In the genomic region with DNA sequence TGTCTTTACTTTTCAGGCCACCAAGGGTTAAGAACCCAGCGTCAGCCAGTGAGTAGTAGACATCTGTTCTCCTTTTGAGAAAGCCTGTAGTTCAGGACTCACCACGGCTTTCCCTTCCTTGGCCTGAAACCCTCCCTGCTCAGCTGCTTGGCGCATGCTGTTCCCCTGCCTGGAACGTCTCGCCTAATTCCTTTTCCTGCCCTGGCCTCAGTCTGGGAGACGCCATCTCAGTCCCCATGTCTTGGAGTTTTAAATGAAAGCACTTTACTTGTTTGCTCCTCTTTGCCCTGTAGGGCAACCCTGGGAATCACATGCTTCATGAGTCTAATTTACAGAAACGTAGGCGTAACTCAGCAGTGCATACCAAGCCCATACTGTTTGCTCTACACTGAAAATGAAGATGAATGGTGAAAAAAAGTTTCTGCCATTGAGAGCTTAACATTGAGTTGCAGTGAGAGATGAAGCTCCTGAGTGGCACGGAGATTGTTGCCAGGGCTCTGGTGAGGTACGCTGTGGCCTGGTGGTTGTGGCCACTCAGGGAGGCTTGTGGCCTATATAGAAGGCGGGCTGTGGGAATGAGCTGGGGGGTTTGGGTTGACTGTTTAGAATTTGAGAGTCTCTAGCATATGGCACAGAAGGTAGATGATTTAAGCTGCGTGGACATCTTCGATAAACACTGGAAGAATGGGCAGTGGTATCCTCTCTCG, we compare ENCODE assay signal across 11 cellular contexts. TPM values are rescaled to one million over a fixed set of nuclear protein-coding genes. Genes with fewer than 3 reads are reported as not detected.
DNase-seq lines count a peak whose midpoint lies in the region; ATAC-seq, FAIRE-seq and TF ChIP-seq lines count a peak whose summit lies in the region.
"Had no signal": no experiment of that assay in that cellular context is flagged by ENCODE, and none has a peak within 500 bp of the region (broad histone marks: within the 10 kb centered on the region; RNA-seq: fewer than 3 reads in every experiment).

No MANE protein-coding gene starts in this region.

- no peaks in the 10 kb centered on the region for H3K27me3 ChIP-seq in stomach smooth muscle (ENCODE audit: control insufficient read depth in 1 of 2, insufficient read depth in 2 of 2, low read length in 2 of 2)
- H3K27me3 ChIP-seq: ovary had no signal

- peak overlapping the region; percentile 31 for H3K27ac ChIP-seq in stomach smooth muscle (ENCODE audit: low read length)
- H3K27ac ChIP-seq: ovary had no signal

- no peak for FAIRE-seq in HTR-8/SVneo (lab: Jason Lieb, UNC)

- H3K9me3 Mint-ChIP-seq in activated T-cell treated with anti-CD3 and anti-CD28 coated beads, Interleukin-2, amount 50 U/mL, for 4 hours = no peaks in the 10 kb centered on the region
- peaks cover 13% of the 10 kb centered on the region for H3K9me3 Mint-ChIP-seq in glutamatergic neuron (ENCODE audit: unreplicated experiment)

- no peak overlapping the region for H3K9ac ChIP-seq in stomach smooth muscle (ENCODE audit: low read length in 2 of 2)

- peaks cover 13% of the 10 kb centered on the region for H3K36me3 Mint-ChIP-seq in activated T-cell treated with anti-CD3 and anti-CD28 coated beads, Interleukin-2, amount 50 U/mL, for 4 hours (ENCODE audit: insufficient read depth)
- peaks cover 2% of the 10 kb centered on the region for H3K36me3 Mint-ChIP-seq in T-helper 17 cell (ENCODE audit: low read depth)
- no peaks in the 10 kb centered on the region for H3K36me3 Mint-ChIP-seq in glutamatergic neuron (ENCODE audit: unreplicated experiment)

- ATAC-seq in activated T-cell treated with anti-CD3 and anti-CD28 coated beads, Interleukin-2, amount 50 U/mL, for 4 hours = no peak
- ATAC-seq in T-helper 17 cell = no peak
- no peak for ATAC-seq in activated CD4-positive, CD25-positive, alpha-beta regulatory T cell treated with anti-CD3 and anti-CD28 coated beads, Interleukin-2, amount 50 U/mL, for 24 hours
- ATAC-seq in GM21825 (IDR thresholded peaks at IDR 0.05; ENCODE audit: unreplicated experiment) = no peak

- H3K27ac Mint-ChIP-seq in T-helper 17 cell = peak overlapping the region; percentile 99
- H3K27ac Mint-ChIP-seq in glutamatergic neuron (ENCODE audit: unreplicated experiment) = peak overlapping the region; percentile 67

- H3K4me3 ChIP-seq in stomach smooth muscle (ENCODE audit: low read length in 2 of 2) = no peak overlapping the region
- H3K4me3 ChIP-seq: ovary had no signal

- H3K4me1 ChIP-seq in stomach smooth muscle (ENCODE audit: control insufficient read depth, insufficient read depth, low read length) = peaks cover 39% of the 10 kb centered on the region

- no peaks in the 10 kb centered on the region for H3K27me3 Mint-ChIP-seq in activated T-cell treated with anti-CD3 and anti-CD28 coated beads, Interleukin-2, amount 50 U/mL, for 4 hours (ENCODE audit: low read depth)
- H3K27me3 Mint-ChIP-seq in T-helper 17 cell (no peaks in the 10 kb centered on the region), glutamatergic neuron (ENCODE audit: unreplicated experiment) (peaks cover 11% of the 10 kb centered on the region)

- H3K9me3 ChIP-seq in T-helper 17 cell (ENCODE audit: control insufficient read depth, low read length, poor library complexity, severe bottlenecking) = no peaks in the 10 kb centered on the region
- H3K9me3 ChIP-seq in stomach smooth muscle (ENCODE audit: control insufficient read depth in 2 of 2, low read length in 2 of 2) = no peaks in the 10 kb centered on the region
- H3K9me3 ChIP-seq: ovary had no signal

- TF ChIP-seq CTCF in glutamatergic neuron (IDR thresholded peaks at IDR 0.05; ENCODE audit: partially characterized antibody, unreplicated experiment) = no peak

- H3K36me3 ChIP-seq in stomach smooth muscle (ENCODE audit: control insufficient read depth in 2 of 2, insufficient read depth in 2 of 2, low read length in 2 of 2) = peaks cover 0 to 4% of the 10 kb centered on the region in 2 donors
- H3K36me3 ChIP-seq: ovary had no signal

- DNase-seq in activated T-cell treated with anti-CD3 and anti-CD28 coated beads, Interleukin-2, amount 50 U/mL, for 4 hours = no peak
- no peak for DNase-seq in activated T-cell treated with anti-CD3 and anti-CD28 coated beads, Interleukin-2, amount 50 U/mL, for 1 hour
- no peak for DNase-seq in T-helper 17 cell
- no peak for DNase-seq in glutamatergic neuron
- no peak for DNase-seq in HTR-8/SVneo (ENCODE audit: insufficient read length, low spot score)
- DNase-seq: anterior cingulate cortex, NCI-H2227 treated with DMSO at 0.1 percent for 48 hours, ovary had no signal

- H3K4me3 Mint-ChIP-seq in activated T-cell treated with anti-CD3 and anti-CD28 coated beads, Interleukin-2, amount 50 U/mL, for 4 hours = peak overlapping the region; percentile 82
- H3K4me3 Mint-ChIP-seq in T-helper 17 cell (peak overlapping the region; percentile 96), glutamatergic neuron (ENCODE audit: unreplicated experiment) (peak overlapping the region; percentile 31)

- peaks cover 72% of the 10 kb centered on the region for H3K4me1 Mint-ChIP-seq in activated T-cell treated with anti-CD3 and anti-CD28 coated beads, Interleukin-2, amount 50 U/mL, for 4 hours (ENCODE audit: low read depth)
- H3K4me1 Mint-ChIP-seq in T-helper 17 cell (peaks cover 55% of the 10 kb centered on the region), glutamatergic neuron (ENCODE audit: low read depth, unreplicated experiment) (peaks cover 52% of the 10 kb centered on the region)

RNA-seq across cellular contexts. Expression of gene GATAD2A, which starts 52.8 kb away (rescaled TPM):
- total RNA-seq in activated T-cell treated with anti-CD3 and anti-CD28 coated beads, Interleukin-2, amount 50 U/mL, for 4 hours = 100 to 1,000 TPM; 187 to 240 (median 205) TPM
- total RNA-seq in T-helper 17 cell (100 to 1,000 TPM; 129 to 153 TPM), glutamatergic neuron (ENCODE audit: unreplicated experiment) (203 TPM)

RNA-seq across cellular contexts. Expression of gene TSSK6, which starts 57.1 kb away (rescaled TPM):
- total RNA-seq in activated T-cell treated with anti-CD3 and anti-CD28 coated beads, Interleukin-2, amount 50 U/mL, for 4 hours = 1 to 10 TPM; 3.6 to 3.8 (median 3.8) TPM
- total RNA-seq in T-helper 17 cell (1 to 10 TPM; 3.8 to 3.9 TPM), glutamatergic neuron (ENCODE audit: unreplicated experiment) (1.7 TPM)

RNA-seq across cellular contexts. Expression of gene NDUFA13, which starts 57.8 kb away (rescaled TPM):
- total RNA-seq in activated T-cell treated with anti-CD3 and anti-CD28 coated beads, Interleukin-2, amount 50 U/mL, for 4 hours = 100 to 1,000 TPM; 431 to 445 (median 436) TPM
- total RNA-seq in T-helper 17 cell = 100 to 1,000 TPM; 175 to 195 TPM
- 394 TPM for total RNA-seq in glutamatergic neuron (ENCODE audit: unreplicated experiment)

Comparison
In these comparisons a context has a peak if more than half of its experiments do, and no peak if none do; other contexts are left out.
1. H3K4me3 Mint-ChIP-seq: peak in every context shown above with its lines; median percentile 96 in T-helper 17 cell; 82 in activated T-cell treated with anti-CD3 and anti-CD28 coated beads, Interleukin-2, amount 50 U/mL, for 4 hours; 31 in glutamatergic neuron.